16 cellular contexts compared by ENCODE assay signal in the genomic region with DNA sequence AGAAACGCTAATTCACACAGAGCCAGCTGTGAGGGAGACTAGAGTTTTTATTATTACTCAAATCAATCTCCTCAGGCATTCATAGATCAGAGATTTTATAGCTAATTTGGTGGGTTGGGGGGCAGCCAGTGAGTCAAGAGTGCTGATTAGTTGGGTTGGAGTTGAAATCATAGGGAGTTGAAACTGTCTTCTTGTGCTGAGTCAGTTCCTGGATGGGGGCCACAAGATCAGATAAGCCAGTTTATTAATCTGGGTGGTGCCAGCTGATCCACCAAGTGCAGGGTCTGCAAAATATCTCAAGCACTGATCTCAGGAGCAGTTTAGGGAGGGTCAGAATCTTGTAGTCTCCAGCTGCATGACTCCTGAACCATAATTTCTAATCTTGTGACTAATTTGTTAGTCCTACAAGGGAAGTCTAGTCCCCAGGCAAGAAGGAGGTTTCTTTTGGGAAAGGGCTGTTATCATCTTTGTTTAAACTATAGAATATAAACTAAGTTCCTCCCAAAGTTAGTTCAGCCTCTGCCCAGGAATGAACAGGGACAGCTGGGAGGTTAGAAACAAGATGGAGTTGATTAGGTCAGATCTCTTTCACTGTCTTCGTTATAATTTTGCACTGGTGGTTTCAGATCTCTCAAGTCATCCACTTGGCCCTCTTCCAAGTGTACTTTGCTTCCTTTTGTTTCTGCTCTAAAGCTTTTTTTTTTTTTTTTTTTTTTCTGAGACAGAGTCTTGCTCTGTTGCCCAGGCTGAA. TPM values are rescaled to one million over a fixed set of nuclear protein-coding genes. Genes with fewer than 3 reads are reported as not detected.
DNase-seq lines count a peak whose midpoint lies in the region; ATAC-seq and TF ChIP-seq lines count a peak whose summit lies in the region.
"Had no signal": no experiment of that assay in that cellular context is flagged by ENCODE, and none has a peak within 500 bp of the region (broad histone marks: within the 10 kb centered on the region; RNA-seq: fewer than 3 reads in every experiment).

No MANE protein-coding gene starts in this region.

- H3K9me3 Mint-ChIP-seq in mesothelial cell of epicardium: no peaks in the 10 kb centered on the region
- H3K9me3 Mint-ChIP-seq: H9, WTC11 had no signal

- DNase-seq in H4 (ENCODE audit: low spot score) (peak; percentile 78), MV-4-11 (lab: John Stamatoyannopoulos, UW) (peak; percentile 1), astrocyte of the spinal cord (ENCODE audit: low read depth, low spot score) (peak; percentile 3), mesothelial cell of epicardium (ENCODE audit: low spot score in 2 of 2, unreplicated experiment in 2 of 2) (no peak), NCI-H187 (lab: John Stamatoyannopoulos, UW) (no peak), germinal center (ENCODE audit: low spot score) (no peak)
- DNase-seq: cerebellar nuclear complex, H9, midbrain, NCI-H524 treated with DMSO at 0.1 percent for 48 hours, Right ventricle myocardium superior had no signal

- H3K27ac Mint-ChIP-seq in mesothelial cell of epicardium: peak overlapping the region; percentile 48
- H3K27ac Mint-ChIP-seq: CD14-positive monocyte, H9, WTC11 had no signal

- in situ Hi-C loops in astrocyte of the spinal cord (cut with HindIII; ENCODE audit: low sequenced_read_pairs): no loop called here

- TF ChIP-seq CTCF in astrocyte of the spinal cord (IDR thresholded peaks at IDR 0.05; ENCODE audit: low read depth, low read length) (no peak), mesothelial cell of epicardium (IDR thresholded peaks at IDR 0.05; ENCODE audit: unreplicated experiment) (no peak)

- H3K36me3 Mint-ChIP-seq in mesothelial cell of epicardium: no peaks in the 10 kb centered on the region
- H3K36me3 Mint-ChIP-seq: CD14-positive monocyte, WTC11 had no signal

- H3K4me1 Mint-ChIP-seq in mesothelial cell of epicardium: peaks cover 8% of the 10 kb centered on the region

- no peaks in the 10 kb centered on the region for H3K27me3 Mint-ChIP-seq in mesothelial cell of epicardium (ENCODE audit: low read depth)

- ATAC-seq in GM18873 (IDR thresholded peaks at IDR 0.05; ENCODE audit: low FRiP score, unreplicated experiment): no peak
- ATAC-seq: esophagus mucosa, WTC11 had no signal

- no peak overlapping the region for H3K4me3 Mint-ChIP-seq in mesothelial cell of epicardium
- H3K4me3 Mint-ChIP-seq: CD14-positive monocyte, H9, WTC11 had no signal

- no peak overlapping the region for H3K4me3 ChIP-seq in astrocyte of the spinal cord (ENCODE audit: low read depth, low read length)

RNA-seq across cellular contexts. Expression of gene NAA11, which starts 5.4 kb away (rescaled TPM):
- 7.1 and 11.0 TPM in 2 replicates for total RNA-seq in H4 (2014; rRNA removed; shearing (Covaris generic))
- total RNA-seq in mesothelial cell of epicardium: not detected in 3 replicates
- total RNA-seq: esophagus mucosa, H9, Right ventricle myocardium superior, subcutaneous adipose tissue, WTC11 had no signal

Comparison
In these comparisons a context has a peak if more than half of its experiments do, and no peak if none do; other contexts are left out.
1. DNase-seq: peak in H4 (single experiment), MV-4-11 (single experiment) and astrocyte of the spinal cord (single experiment); none in mesothelial cell of epicardium (0 of 2), NCI-H187 (0 of 2) and germinal center (single experiment).